In genomic region chr13:80037505-80037888, GRCh38 we compare ENCODE assay signal across 10 cellular contexts.
DNase-seq lines count a peak whose midpoint lies in the region; ATAC-seq and TF ChIP-seq lines count a peak whose summit lies in the region.
"Had no signal": no experiment of that assay in that cellular context is flagged by ENCODE, and none has a peak within 500 bp of the region (broad histone marks: within the 10 kb centered on the region; RNA-seq: fewer than 3 reads in every experiment).

No MANE protein-coding gene starts in this region.

- CTCF ChIA-PET in Calu3 (lab: Charles Lee) = no interaction called here

- BruUV-seq in Calu3 (replicated peaks; lab: Mats Ljungman, UMichigan) = no TSS peak

- H3K27ac Mint-ChIP-seq in stimulated activated naive B cell treated with anti-CD40 and anti-IgM and Interleukin-4, amounts not matched to agents 10 μg/mL and 1 μg/mL and 100 μg/mL, for 72 hours = peak overlapping the region; percentile 60
- H3K27ac Mint-ChIP-seq in Calu3 (ENCODE audit: unreplicated experiment) = no peak overlapping the region
- H3K27ac Mint-ChIP-seq: H9 had no signal

- peak; percentile 56 for ATAC-seq in GM19328 (IDR thresholded peaks at IDR 0.05; ENCODE audit: unreplicated experiment)
- ATAC-seq in HG03521 (IDR thresholded peaks at IDR 0.05; ENCODE audit: unreplicated experiment) = peak; percentile 49
- peak; percentile 79 to 82 for ATAC-seq in stimulated activated naive B cell treated with anti-CD40 and anti-IgM and Interleukin-4, amounts not matched to agents 10 μg/mL and 1 μg/mL and 100 μg/mL, for 72 hours (replicated peaks)

- peaks cover 29 to 49% of the 10 kb centered on the region in 2 donors for H3K4me1 Mint-ChIP-seq in stimulated activated naive B cell treated with anti-CD40 and anti-IgM and Interleukin-4, amounts not matched to agents 10 μg/mL and 1 μg/mL and 100 μg/mL, for 72 hours
- H3K4me1 Mint-ChIP-seq in Calu3 (ENCODE audit: low read depth, unreplicated experiment) = no peaks in the 10 kb centered on the region

- intact Hi-C loops in Calu3 (cut with micrococcal nuclease; ENCODE audit: unreplicated experiment) = no loop called here

- no peaks in the 10 kb centered on the region for H3K36me3 Mint-ChIP-seq in stimulated activated naive B cell treated with anti-CD40 and anti-IgM and Interleukin-4, amounts not matched to agents 10 μg/mL and 1 μg/mL and 100 μg/mL, for 72 hours
- no peaks in the 10 kb centered on the region for H3K36me3 Mint-ChIP-seq in Calu3 (ENCODE audit: insufficient read depth, unreplicated experiment)

- TF ChIP-seq CTCF in Calu3 (IDR thresholded peaks at IDR 0.05; ENCODE audit: unreplicated experiment) = no peak

- H3K27me3 Mint-ChIP-seq in stimulated activated naive B cell treated with anti-CD40 and anti-IgM and Interleukin-4, amounts not matched to agents 10 μg/mL and 1 μg/mL and 100 μg/mL, for 72 hours = no peaks in the 10 kb centered on the region
- H3K27me3 Mint-ChIP-seq in Calu3 (ENCODE audit: unreplicated experiment) = no peaks in the 10 kb centered on the region

- peak; percentile 85 for DNase-seq in dedifferentiated amniotic fluid mesenchymal stem cell (ENCODE audit: extremely low spot score)
- DNase-seq in stimulated activated naive B cell treated with anti-CD40 and anti-IgM and Interleukin-4, amounts not matched to agents 10 μg/mL and 1 μg/mL and 100 μg/mL, for 72 hours = no peak
- DNase-seq in activated CD8-positive, alpha-beta memory T cell treated with anti-CD3 and anti-CD28 coated beads, Interleukin-2, amount 50 U/mL, for 48 hours = no peak
- no peak for DNase-seq in COR-L47 (lab: John Stamatoyannopoulos, UW)
- no peak for DNase-seq in Calu3
- DNase-seq in stimulated activated CD4-positive, alpha-beta T cell treated with anti-CD3 and anti-CD28 coated beads, Interleukin-12 subunit alpha, Interleukin-12 subunit beta, amount 100 ng/mL, for 4 hours = no peak
- DNase-seq: H9, left cardiac atrium had no signal

- peak overlapping the region; percentile 18 to 43 for H3K4me3 Mint-ChIP-seq in stimulated activated naive B cell treated with anti-CD40 and anti-IgM and Interleukin-4, amounts not matched to agents 10 μg/mL and 1 μg/mL and 100 μg/mL, for 72 hours
- no peak overlapping the region for H3K4me3 Mint-ChIP-seq in Calu3 (ENCODE audit: low read depth, unreplicated experiment)
- H3K4me3 Mint-ChIP-seq: H9 had no signal

- H3K9me3 Mint-ChIP-seq in stimulated activated naive B cell treated with anti-CD40 and anti-IgM and Interleukin-4, amounts not matched to agents 10 μg/mL and 1 μg/mL and 100 μg/mL, for 72 hours = peaks cover 1 to 4% of the 10 kb centered on the region in 2 donors
- H3K9me3 Mint-ChIP-seq in Calu3 (ENCODE audit: low read depth, unreplicated experiment) = no peaks in the 10 kb centered on the region
- H3K9me3 Mint-ChIP-seq: H9 had no signal
